30 cellular contexts compared by ENCODE assay signal in genomic region chr12:42039599-42039998, GRCh38.
"Had no signal": no experiment of that assay in that cellular context is flagged by ENCODE, and none has a peak within 500 bp of the region (broad histone marks: within the 10 kb centered on the region; RNA-seq: fewer than 3 reads in every experiment).

No MANE protein-coding gene starts in this region.

- DNase-seq: activated B cell treated with CpG ODN at 0.5 μM for 24 hours; activated CD4-positive, alpha-beta T cell treated with anti-CD3 and anti-CD28 coated beads for 36 hours; activated CD8-positive, alpha-beta T cell treated with anti-CD3 and anti-CD28 coated beads, Interleukin-2, amount 10 ng/mL, durations not matched to agents 7 days and 5 days; activated naive CD4-positive, alpha-beta T cell; activated T-cell treated with anti-CD3 and anti-CD28 coated beads for 4 hours; activated T-cell treated with anti-CD3 and anti-CD28 coated beads, Interleukin-2, amount 50 U/mL, for 72 hours; body of pancreas; colonic mucosa; dorsolateral prefrontal cortex; effector memory CD4-positive, alpha-beta T cell; glutamatergic neuron; islet precursor cell; left ventricle myocardium inferior; naive thymus-derived CD8-positive, alpha-beta T cell; occipital lobe; stimulated activated CD4-positive, alpha-beta T cell treated with anti-CD3 and anti-CD28 coated beads, Interleukin-1b, Interleukin-23, amount 100 ng/mL, for 48 hours; stimulated activated CD4-positive, alpha-beta T cell treated with anti-CD3 and anti-CD28 coated beads, Interleukin-4, amount 100 ng/mL, for 4 hours; stimulated activated CD8-positive, alpha-beta memory T cell treated with anti-CD3 and anti-CD28 coated beads, Interleukin-4, amount 100 ng/mL, for 48 hours; stimulated activated naive CD4-positive, alpha-beta T cell treated with Interleukin-2 at 50 U/mL for 16 hours; T-cell; testis; transverse colon had no signal

- H3K4me3 ChIP-seq: body of pancreas, colonic mucosa, dorsolateral prefrontal cortex, gastrocnemius medialis, hepatocyte, left ventricle myocardium inferior, lung, right atrium auricular region, smooth muscle cell, testis, transverse colon had no signal

- H3K36me3 ChIP-seq: colonic mucosa, gastrocnemius medialis, left ventricle myocardium inferior, right atrium auricular region, transverse colon had no signal

- H3K27ac Mint-ChIP-seq: activated B cell treated with CpG ODN at 0.5 μM for 24 hours; activated CD4-positive, alpha-beta T cell treated with anti-CD3 and anti-CD28 coated beads for 36 hours; activated CD8-positive, alpha-beta T cell treated with anti-CD3 and anti-CD28 coated beads, Interleukin-2, amount 10 ng/mL, durations not matched to agents 7 days and 5 days; activated naive CD4-positive, alpha-beta T cell treated with anti-CD3 and anti-CD28 coated beads, Interleukin-2, amount 50 U/mL, for 72 hours; activated T-cell treated with anti-CD3 and anti-CD28 coated beads, Interleukin-2, amount 50 U/mL, for 72 hours; mesothelial cell of epicardium; T-cell had no signal

- H3K4me1 Mint-ChIP-seq: activated CD4-positive, alpha-beta T cell treated with anti-CD3 and anti-CD28 coated beads for 36 hours; mesothelial cell of epicardium; naive thymus-derived CD8-positive, alpha-beta T cell; neural crest cell; T-cell had no signal

- H3K27me3 ChIP-seq: body of pancreas, colonic mucosa, dorsolateral prefrontal cortex, gastrocnemius medialis, hepatocyte, right atrium auricular region, testis, transverse colon had no signal

- H3K4me2 ChIP-seq: hepatocyte, smooth muscle cell had no signal

- ATAC-seq: activated CD4-positive, alpha-beta T cell treated with anti-CD3 and anti-CD28 coated beads for 36 hours; activated CD8-positive, alpha-beta T cell treated with anti-CD3 and anti-CD28 coated beads, Interleukin-2, amount 10 ng/mL, durations not matched to agents 7 days and 5 days; activated naive CD4-positive, alpha-beta T cell treated with anti-CD3 and anti-CD28 coated beads, Interleukin-2, amount 50 U/mL, for 72 hours; activated T-cell treated with anti-CD3 and anti-CD28 coated beads, Interleukin-2, amount 50 U/mL, for 72 hours; body of pancreas; gastrocnemius medialis; naive thymus-derived CD8-positive, alpha-beta T cell; T-cell had no signal

- H3K79me2 ChIP-seq: hepatocyte had no signal

- H2AFZ ChIP-seq: hepatocyte had no signal

- H3K27ac ChIP-seq: body of pancreas, colonic mucosa, dorsolateral prefrontal cortex, gastrocnemius medialis, hepatocyte, left ventricle myocardium inferior, right atrium auricular region, testis, transverse colon had no signal

- H3K36me3 Mint-ChIP-seq: activated naive CD4-positive, alpha-beta T cell treated with anti-CD3 and anti-CD28 coated beads, Interleukin-2, amount 50 U/mL, for 72 hours; T-cell had no signal

- H3K9me3 Mint-ChIP-seq: activated B cell treated with CpG ODN at 0.5 μM for 24 hours; activated naive CD4-positive, alpha-beta T cell treated with anti-CD3 and anti-CD28 coated beads, Interleukin-2, amount 50 U/mL, for 72 hours; activated T-cell treated with anti-CD3 and anti-CD28 coated beads, Interleukin-2, amount 50 U/mL, for 72 hours; T-cell had no signal

- H3K4me1 ChIP-seq: body of pancreas, colonic mucosa, gastrocnemius medialis, left ventricle myocardium inferior, right atrium auricular region, testis, transverse colon had no signal

- H3K4me3 Mint-ChIP-seq: activated B cell treated with CpG ODN at 0.5 μM for 24 hours; activated CD4-positive, alpha-beta T cell treated with anti-CD3 and anti-CD28 coated beads for 36 hours; activated CD8-positive, alpha-beta T cell treated with anti-CD3 and anti-CD28 coated beads, Interleukin-2, amount 10 ng/mL, durations not matched to agents 7 days and 5 days; activated T-cell treated with anti-CD3 and anti-CD28 coated beads, Interleukin-2, amount 50 U/mL, for 72 hours; mesothelial cell of epicardium; naive thymus-derived CD8-positive, alpha-beta T cell; neural crest cell; T-cell had no signal

- H3K9me3 ChIP-seq: body of pancreas, colonic mucosa, gastrocnemius medialis, right atrium auricular region, testis had no signal
